8 cellular contexts compared by ENCODE assay signal in the genomic region with DNA sequence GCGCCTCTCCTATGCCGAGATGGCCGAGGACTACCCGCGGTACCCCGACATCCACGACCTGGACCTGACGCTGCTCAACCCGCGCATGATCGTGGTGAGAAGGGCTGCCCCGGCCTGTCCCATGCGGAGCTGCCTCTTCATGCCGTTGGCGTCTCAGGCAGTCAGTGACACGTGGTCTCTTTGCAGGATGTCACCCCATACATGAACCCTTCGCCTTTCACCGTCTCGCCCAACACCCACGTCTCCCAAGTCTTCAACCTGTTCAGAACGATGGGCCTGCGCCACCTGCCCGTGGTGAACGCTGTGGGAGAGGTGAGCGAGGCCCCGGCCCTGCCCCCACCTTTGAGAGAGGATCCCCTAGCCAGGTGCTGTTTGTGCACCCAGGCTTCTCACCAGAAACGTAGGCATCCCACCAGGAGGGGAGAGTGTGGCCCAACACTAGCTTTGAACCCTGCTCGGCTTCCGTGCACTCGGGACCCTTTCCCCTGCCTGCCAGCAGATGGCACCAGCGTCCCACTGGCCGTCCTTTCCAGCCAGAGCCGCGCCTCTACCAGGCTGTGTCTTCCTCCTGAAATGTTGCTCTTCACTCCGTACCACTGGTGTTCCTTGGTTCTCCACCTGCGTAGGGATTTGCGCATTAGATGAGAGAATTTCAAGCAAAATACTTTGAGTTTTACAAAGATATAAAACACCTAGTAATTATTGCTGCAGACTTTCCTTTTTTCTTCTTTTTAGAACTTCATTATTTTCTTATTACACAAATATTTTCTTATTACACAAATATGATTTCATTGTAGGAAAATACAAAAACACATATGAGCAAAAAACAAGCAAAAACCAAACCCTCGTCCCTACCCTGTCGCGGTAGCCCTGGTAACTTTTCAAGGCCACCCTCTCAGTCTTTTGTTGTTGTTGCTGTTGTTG. TPM values are rescaled to one million over a fixed set of nuclear protein-coding genes. Genes with fewer than 3 reads are reported as not detected.
A peak's percentile ranks its signal among the peaks of the same experiment; 100 is the strongest.
DNase-seq lines count a peak whose midpoint lies in the region; ATAC-seq and TF ChIP-seq lines count a peak whose summit lies in the region.

No MANE protein-coding gene starts in this region.

- no peak overlapping the region for H2AFZ ChIP-seq in KMS-11 (ENCODE audit: low read depth)

- no peak overlapping the region for H3K4me2 ChIP-seq in KMS-11

- H3K4me3 ChIP-seq in KMS-11 (IDR thresholded peaks at IDR 0.05; ENCODE audit: insufficient read depth, low read depth, low read length) (no peak overlapping the region), foreskin fibroblast (ENCODE audit: low read depth in 1 of 2, low read length in 2 of 2) (no peak overlapping the region), suprapubic skin (no peak overlapping the region)

- TF ChIP-seq CTCF in KMS-11 (conservative IDR thresholded peaks at IDR 0.05; ENCODE audit: low read depth, low read length) = peak; percentile 93
- TF ChIP-seq CTCF in foreskin fibroblast (IDR thresholded peaks at IDR 0.05; ENCODE audit: low read depth, low read length) = peak; percentile 99
- TF ChIP-seq CTCF in suprapubic skin (IDR thresholded peaks at IDR 0.05) = peak; percentile 91 to 97

- peaks cover 6% of the 10 kb centered on the region for H3K4me1 ChIP-seq in KMS-11 (ENCODE audit: low read depth, poor library complexity, severe bottlenecking)
- no peaks in the 10 kb centered on the region for H3K4me1 ChIP-seq in suprapubic skin

- no peaks in the 10 kb centered on the region for H3K27me3 ChIP-seq in KMS-11 (ENCODE audit: insufficient read depth, low read depth)
- H3K27me3 ChIP-seq in suprapubic skin = no peaks in the 10 kb centered on the region

- WGBS in suprapubic skin = 60% methylated on average over 34 of the region's 40 CpGs

- no peak overlapping the region for H3K27ac ChIP-seq in KMS-11
- no peak overlapping the region for H3K27ac ChIP-seq in suprapubic skin

- DNase-seq in DMS53 (lab: John Stamatoyannopoulos, UW) = peak; percentile 80
- peak; percentile 17 for DNase-seq in SHP77 treated with DMSO at 0.1 percent for 48 hours (lab: John Stamatoyannopoulos, UW)
- DNase-seq in activated T-helper 9 cell treated with anti-CD3 and anti-CD28 coated beads, Interleukin-2, amount 50 U/mL, for 16 hours (ENCODE audit: low read depth) = peak; percentile 48
- DNase-seq in foreskin fibroblast = peak; percentile 42 to 80
- peak; percentile 56 for DNase-seq in occipital lobe (lab: John Stamatoyannopoulos, UW)
- DNase-seq in suprapubic skin (ENCODE audit: low spot score in 2 of 2) = peak; percentile 78 to 87

- no peak for TF ChIP-seq POLR2A in suprapubic skin (IDR thresholded peaks at IDR 0.05)

- TF ChIP-seq EP300 in suprapubic skin (IDR thresholded peaks at IDR 0.05) = no peak

- H3K79me2 ChIP-seq in KMS-11 (ENCODE audit: insufficient read depth, low read depth) = no peaks in the 10 kb centered on the region

- no peak for ATAC-seq in HG03460 (IDR thresholded peaks at IDR 0.05; ENCODE audit: unreplicated experiment)

- H4K20me1 ChIP-seq in KMS-11 (ENCODE audit: insufficient read depth) = no peaks in the 10 kb centered on the region

- H3K36me3 ChIP-seq in KMS-11 (ENCODE audit: insufficient read depth) (no peaks in the 10 kb centered on the region), suprapubic skin (peaks cover 99% of the 10 kb centered on the region)

- no peaks in the 10 kb centered on the region for H3K9me3 ChIP-seq in suprapubic skin

- H3K9ac ChIP-seq in KMS-11 = no peak overlapping the region

RNA-seq across cellular contexts. Expression of a gene that starts 9.0 kb away (rescaled TPM):
- total RNA-seq in occipital lobe (0.47 TPM), suprapubic skin (not detected)

RNA-seq across cellular contexts. Expression of a gene that starts 20.1 kb away (rescaled TPM):
- total RNA-seq in occipital lobe (0.47 TPM), suprapubic skin (not detected)

RNA-seq across cellular contexts. Expression of a gene that starts 32.6 kb away (rescaled TPM):
- total RNA-seq in occipital lobe (15.6 TPM), suprapubic skin (10 to 100 TPM in 2 of 4 donors, 1 to 10 TPM in 2; 6.2 to 22.5 (median 10.2) TPM)

RNA-seq across cellular contexts. Expression of a gene that starts 32.8 kb away (rescaled TPM):
- 27.6 TPM for total RNA-seq in occipital lobe
- 10 to 100 TPM; 35.0 to 57.5 (median 39.7) TPM for total RNA-seq in suprapubic skin

Comparison
In these comparisons a context has a peak if more than half of its experiments do, and no peak if none do; other contexts are left out.
1. DNase-seq: peak in every context shown above with its lines; median percentile 82 in suprapubic skin; 80 in DMS53; 61 in foreskin fibroblast; 56 in occipital lobe; 48 in activated T-helper 9 cell treated with anti-CD3 and anti-CD28 coated beads, Interleukin-2, amount 50 U/mL, for 16 hours; 17 in SHP77 treated with DMSO at 0.1 percent for 48 hours.